Comparison of ENCODE assay signal across 11 cellular contexts in genomic region chr1:150881331-150882070, GRCh38. TPM values are rescaled to one million over a fixed set of nuclear protein-coding genes. Genes with fewer than 3 reads are reported as not detected.
DNase-seq lines count a peak whose midpoint lies in the region; ATAC-seq, FAIRE-seq and TF ChIP-seq lines count a peak whose summit lies in the region.
"Had no signal": no experiment of that assay in that cellular context is flagged by ENCODE, and none has a peak within 500 bp of the region (broad histone marks: within the 10 kb centered on the region; RNA-seq: fewer than 3 reads in every experiment).

No MANE protein-coding gene starts in this region.

- FAIRE-seq in pancreas (lab: Jason Lieb, UNC) = no peak

- H3K4me1 Mint-ChIP-seq in CD4-positive, alpha-beta T cell (ENCODE audit: low read depth) = peaks cover 8% of the 10 kb centered on the region

- no peak overlapping the region for H2AFZ ChIP-seq in PC-3 (ENCODE audit: low read length)

- H3K9me3 Mint-ChIP-seq in CD4-positive, alpha-beta T cell = no peaks in the 10 kb centered on the region

- H3K36me3 ChIP-seq in PC-3 (ENCODE audit: low read depth, low read length) (no peaks in the 10 kb centered on the region), pancreas (no peaks in the 10 kb centered on the region)

- H3K4me3 ChIP-seq in PC-3 (ENCODE audit: low read length) = no peak overlapping the region
- peak overlapping the region; percentile 29 for H3K4me3 ChIP-seq in fibroblast of mammary gland (ENCODE audit: control insufficient read depth, low read depth, low read length)
- no peak overlapping the region for H3K4me3 ChIP-seq in pancreas
- H3K4me3 ChIP-seq: SK-N-MC had no signal

- WGBS in pancreas, 2 donors = 75 to 78% methylated on average over 2 of the region's 2 CpGs

- H3K9me2 ChIP-seq in PC-3 (replicated peaks; ENCODE audit: low read length) = no peaks in the 10 kb centered on the region

- H3K4me3 Mint-ChIP-seq in CD4-positive, alpha-beta T cell = peak overlapping the region; percentile 31

- no TSS peak for BruUV-seq in PC-3 (replicated peaks; lab: Mats Ljungman, UMichigan)

- no peaks in the 10 kb centered on the region for H4K20me1 ChIP-seq in PC-3 (ENCODE audit: low read length)

- no peak overlapping the region for H3K27ac ChIP-seq in CD4-positive, alpha-beta T cell (ENCODE audit: low read depth, low read length)
- no peak overlapping the region for H3K27ac ChIP-seq in PC-3 (ENCODE audit: low read length)
- H3K27ac ChIP-seq in pancreas = no peak overlapping the region
- H3K27ac ChIP-seq: SK-N-MC had no signal

- no peaks in the 10 kb centered on the region for H3K79me2 ChIP-seq in PC-3 (ENCODE audit: low read length)

- H3K27me3 ChIP-seq in CD4-positive, alpha-beta T cell (ENCODE audit: control insufficient read depth, insufficient read depth, low read length) = no peaks in the 10 kb centered on the region
- H3K27me3 ChIP-seq in PC-3 (ENCODE audit: low read length) (no peaks in the 10 kb centered on the region), pancreas (no peaks in the 10 kb centered on the region)

- no peak overlapping the region for H3K9ac ChIP-seq in PC-3 (ENCODE audit: low read length)

- TF ChIP-seq CTCF in CD4-positive, alpha-beta T cell (IDR thresholded peaks at IDR 0.05) = no peak
- TF ChIP-seq CTCF in PC-3 (conservative IDR thresholded peaks at IDR 0.05; ENCODE audit: low read depth, low read length) (no peak), fibroblast of mammary gland (conservative IDR thresholded peaks at IDR 0.05; ENCODE audit: control insufficient read depth, insufficient read depth, low read depth, low read length) (no peak), pancreas (IDR thresholded peaks at IDR 0.05) (no peak)

- no peaks in the 10 kb centered on the region for H3F3A ChIP-seq in PC-3 (ENCODE audit: low read length, unreplicated experiment)

- no peaks in the 10 kb centered on the region for H3K27me3 Mint-ChIP-seq in CD4-positive, alpha-beta T cell

- POLR2A ChIA-PET in CD4-positive, alpha-beta T cell (lab: Charles Lee) = no interaction called here
- POLR2A ChIA-PET in PC-3 (lab: Charles Lee; ENCODE audit: unreplicated experiment) = interaction anchor here (0.6 kb wide), 1 partner anchor 23 kb away, joined by 6 read pairs; no protein-coding TSS in a partner anchor

- peaks cover 5% of the 10 kb centered on the region; the same call in 1 of the 2 replicates for H3K4me1 ChIP-seq in PC-3 (ENCODE audit: insufficient read depth, low read length)
- H3K4me1 ChIP-seq in pancreas = no peaks in the 10 kb centered on the region

- intact Hi-C loops in CD4-positive, alpha-beta T cell (cut with DNase I, micrococcal nuclease) = no loop called here
- intact Hi-C loops in PC-3 (cut with micrococcal nuclease) (no loop called here), pancreas (cut with DNase I) (no loop called here)

- no peak overlapping the region for H3K4me2 ChIP-seq in PC-3 (ENCODE audit: low read length)

- no peak for ATAC-seq in CD4-positive, alpha-beta T cell (ENCODE audit: poor library complexity)
- no peak for ATAC-seq in PC-3
- ATAC-seq in pancreas = peak in 3 of 4 donors; percentile 13 to 37 (median 32)
- ATAC-seq in HG03521 (IDR thresholded peaks at IDR 0.05; ENCODE audit: unreplicated experiment) = no peak

- H3K36me3 Mint-ChIP-seq in CD4-positive, alpha-beta T cell (ENCODE audit: low read depth) = peaks cover 4% of the 10 kb centered on the region

- H3K27ac Mint-ChIP-seq in CD4-positive, alpha-beta T cell = no peak overlapping the region

- no peaks in the 10 kb centered on the region for H3K9me3 ChIP-seq in CD4-positive, alpha-beta T cell (ENCODE audit: control insufficient read depth, low read length)
- H3K9me3 ChIP-seq in PC-3 (ENCODE audit: low read length) (no peaks in the 10 kb centered on the region), pancreas (no peaks in the 10 kb centered on the region)

- DNase-seq in CD4-positive, alpha-beta T cell = no peak
- peak; percentile 63 for DNase-seq in PC-3
- DNase-seq in fibroblast of mammary gland (ENCODE audit: low read depth) = peak; percentile 99
- no peak for DNase-seq in pancreas
- DNase-seq in activated gamma-delta T cell treated with Interleukin-2 at 50 U/mL for 16 hours = no peak
- DNase-seq in NCI-H1417 (lab: John Stamatoyannopoulos, UW) = no peak
- DNase-seq in NCI-H2196 (lab: John Stamatoyannopoulos, UW; ENCODE audit: unreplicated experiment) = no peak
- DNase-seq: DMS53, MM.1S had no signal

- CTCF ChIA-PET in CD4-positive, alpha-beta T cell (lab: Charles Lee) = no interaction called here
- CTCF ChIA-PET in PC-3 (lab: Charles Lee) = no interaction called here

RNA-seq across cellular contexts. Expression of gene ARNT, which starts 5.1 kb away (rescaled TPM):
- total RNA-seq in CD4-positive, alpha-beta T cell = 10 to 100 TPM; 18.8 to 21.5 TPM
- total RNA-seq in PC-3 (2014; rRNA removed) (16.7 and 18.5 TPM in 2 replicates), pancreas (10 to 100 TPM; 15.9 to 27.0 (median 20.3) TPM)
- 10 to 100 TPM; 11.9 to 12.8 TPM for polyA plus RNA-seq in pancreas

RNA-seq across cellular contexts. Expression of gene CTXND2, which starts 5.4 kb away (rescaled TPM):
- not detected for total RNA-seq in CD4-positive, alpha-beta T cell
- not detected in 2 replicates for total RNA-seq in PC-3 (2014; rRNA removed)
- not detected for total RNA-seq in pancreas
- not detected for polyA plus RNA-seq in pancreas

RNA-seq across cellular contexts. Expression of gene SETDB1, which starts 44.7 kb away (rescaled TPM):
- 10 to 100 TPM; 39.4 to 40.4 TPM for total RNA-seq in CD4-positive, alpha-beta T cell
- total RNA-seq in PC-3 (2014; rRNA removed) (35.4 and 42.4 TPM in 2 replicates), pancreas (10 to 100 TPM; 15.2 to 25.5 (median 20.6) TPM)
- 10 to 100 TPM; 20.5 to 23.1 TPM for polyA plus RNA-seq in pancreas

Comparison
In these comparisons a context has a peak if more than half of its experiments do, and no peak if none do; other contexts are left out.
1. ATAC-seq: peak in pancreas (3 of 4); none in CD4-positive, alpha-beta T cell (single experiment), PC-3 (single experiment) and HG03521 (single experiment).
2. DNase-seq: peak in PC-3 (single experiment) and fibroblast of mammary gland (single experiment); none in CD4-positive, alpha-beta T cell (0 of 10), pancreas (0 of 6), activated gamma-delta T cell treated with Interleukin-2 at 50 U/mL for 16 hours (single experiment), NCI-H1417 (0 of 3) and NCI-H2196 (single experiment).